Comparison of ENCODE assay signal across 23 cellular contexts in the genomic region with DNA sequence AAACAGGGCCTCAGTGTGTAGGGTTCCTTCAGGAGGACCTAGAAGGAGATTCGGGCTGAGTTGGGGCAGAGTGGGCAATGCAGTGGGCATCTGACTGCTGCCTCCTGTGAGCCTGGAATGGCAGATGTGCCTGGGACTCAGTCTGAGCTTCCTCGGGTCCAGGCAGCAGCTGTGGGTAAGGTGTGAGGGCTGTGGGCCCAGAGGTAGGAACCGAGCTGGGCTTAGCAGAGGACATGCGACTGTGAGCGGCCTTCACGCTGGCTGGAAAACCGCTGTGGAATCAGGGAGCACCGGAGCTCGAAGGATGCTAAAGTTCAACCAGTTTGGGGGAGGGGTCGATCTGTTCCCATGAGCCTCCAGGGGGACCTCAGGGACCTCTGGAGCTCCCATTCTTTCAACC.
"Had no signal": no experiment of that assay in that cellular context is flagged by ENCODE, and none has a peak within 500 bp of the region (broad histone marks: within the 10 kb centered on the region; RNA-seq: fewer than 3 reads in every experiment).

No MANE protein-coding gene starts in this region.

- H3K4me3 Mint-ChIP-seq: activated CD8-positive, alpha-beta memory T cell treated with anti-CD3 and anti-CD28 coated beads, Interleukin-2, amount 10 ng/mL, durations not matched to agents 7 days and 5 days; activated CD8-positive, alpha-beta T cell treated with anti-CD3 and anti-CD28 coated beads, Interleukin-2, amount 10 ng/mL, durations not matched to agents 7 days and 5 days; activated naive CD8-positive, alpha-beta T cell treated with anti-CD3 and anti-CD28 coated beads for 36 hours; activated T-cell treated with anti-CD3 and anti-CD28 coated beads, Interleukin-2, amount 50 U/mL, for 72 hours; nephron progenitor cell; T-helper 1 cell treated with Interleukin-12 subunit alpha and Interleukin-12 subunit beta and Interleukin-4 antibody, amounts not matched to agents 30 μg/mL and 1 μg/mL, for 36 hours had no signal

- H3K4me1 ChIP-seq: adrenal gland, body of pancreas, gastroesophageal sphincter, parathyroid adenoma, tibial nerve had no signal

- ATAC-seq: activated CD8-positive, alpha-beta memory T cell treated with anti-CD3 and anti-CD28 coated beads, Interleukin-2, amount 10 ng/mL, durations not matched to agents 7 days and 5 days; activated CD8-positive, alpha-beta T cell treated with anti-CD3 and anti-CD28 coated beads, Interleukin-2, amount 10 ng/mL, durations not matched to agents 7 days and 5 days; activated T-cell treated with anti-CD3 and anti-CD28 coated beads, Interleukin-2, amount 50 U/mL, for 72 hours; body of pancreas; gastroesophageal sphincter; left colon; psoas muscle had no signal

- H3K4me1 Mint-ChIP-seq: activated CD8-positive, alpha-beta memory T cell treated with anti-CD3 and anti-CD28 coated beads, Interleukin-2, amount 10 ng/mL, durations not matched to agents 7 days and 5 days; activated naive CD8-positive, alpha-beta T cell treated with anti-CD3 and anti-CD28 coated beads for 36 hours had no signal

- H3K79me2 ChIP-seq: hepatocyte, parathyroid adenoma had no signal

- H3K36me3 ChIP-seq: adrenal gland, gastroesophageal sphincter, tibial nerve had no signal

- H2AFZ ChIP-seq: hepatocyte, parathyroid adenoma had no signal

- H3K27me3 ChIP-seq: adrenal gland, body of pancreas had no signal

- H3K9me3 Mint-ChIP-seq: activated naive CD8-positive, alpha-beta T cell treated with anti-CD3 and anti-CD28 coated beads for 36 hours; activated T-cell treated with anti-CD3 and anti-CD28 coated beads, Interleukin-2, amount 50 U/mL, for 72 hours; nephron progenitor cell; T-helper 1 cell treated with Interleukin-12 subunit alpha and Interleukin-12 subunit beta and Interleukin-4 antibody, amounts not matched to agents 30 μg/mL and 1 μg/mL, for 36 hours had no signal

- H3K9me3 ChIP-seq: adrenal gland, body of pancreas, gastroesophageal sphincter, psoas muscle, tibial nerve had no signal

- H3K27ac ChIP-seq: adrenal gland, body of pancreas, gastroesophageal sphincter, hepatocyte, parathyroid adenoma, psoas muscle, tibial nerve had no signal

- H3K4me3 ChIP-seq: adrenal gland, body of pancreas, gastroesophageal sphincter, hepatocyte, psoas muscle, smooth muscle cell, tibial nerve had no signal

- H3K36me3 Mint-ChIP-seq: activated CD8-positive, alpha-beta memory T cell treated with anti-CD3 and anti-CD28 coated beads, Interleukin-2, amount 10 ng/mL, durations not matched to agents 7 days and 5 days; activated naive CD8-positive, alpha-beta T cell treated with anti-CD3 and anti-CD28 coated beads for 36 hours had no signal

- H3K27ac Mint-ChIP-seq: activated CD8-positive, alpha-beta memory T cell treated with anti-CD3 and anti-CD28 coated beads, Interleukin-2, amount 10 ng/mL, durations not matched to agents 7 days and 5 days; activated CD8-positive, alpha-beta T cell treated with anti-CD3 and anti-CD28 coated beads, Interleukin-2, amount 10 ng/mL, durations not matched to agents 7 days and 5 days; activated naive CD8-positive, alpha-beta T cell treated with anti-CD3 and anti-CD28 coated beads for 36 hours; activated T-cell treated with anti-CD3 and anti-CD28 coated beads, Interleukin-2, amount 50 U/mL, for 72 hours; nephron progenitor cell; T-helper 1 cell treated with Interleukin-12 subunit alpha and Interleukin-12 subunit beta and Interleukin-4 antibody, amounts not matched to agents 30 μg/mL and 1 μg/mL, for 36 hours had no signal

- DNase-seq: activated CD8-positive, alpha-beta memory T cell treated with anti-CD3 and anti-CD28 coated beads, Interleukin-2, amount 10 ng/mL, durations not matched to agents 7 days and 5 days; activated CD8-positive, alpha-beta T cell treated with anti-CD3 and anti-CD28 coated beads, Interleukin-2, amount 10 ng/mL, durations not matched to agents 7 days and 5 days; activated naive CD4-positive, alpha-beta T cell treated with Interleukin-2 at 50 U/mL for 16 hours; activated naive CD8-positive, alpha-beta T cell treated with anti-CD3 and anti-CD28 coated beads for 36 hours; activated T-cell treated with anti-CD3 and anti-CD28 coated beads, Interleukin-2, amount 50 U/mL, for 72 hours; adrenal gland; effector memory CD4-positive, alpha-beta T cell; kidney; left colon; nephron progenitor cell; occipital lobe; psoas muscle; stimulated activated CD4-positive, alpha-beta T cell treated with anti-CD3 and anti-CD28 coated beads, Interleukin-1b, Interleukin-23, amount 100 ng/mL, for 48 hours; stimulated activated naive CD4-positive, alpha-beta T cell treated with Interleukin-2 at 50 U/mL for 16 hours; SW 1271; T-helper 9 cell had no signal

- H3K4me2 ChIP-seq: hepatocyte, smooth muscle cell had no signal

- H3K9ac ChIP-seq: parathyroid adenoma had no signal
